In genomic region chr17:6374761-6375312, GRCh38 we compare ENCODE assay signal across 9 cellular contexts.
DNase-seq lines count a peak whose midpoint lies in the region; ATAC-seq and TF ChIP-seq lines count a peak whose summit lies in the region.
"Had no signal": no experiment of that assay in that cellular context is flagged by ENCODE, and none has a peak within 500 bp of the region (broad histone marks: within the 10 kb centered on the region; RNA-seq: fewer than 3 reads in every experiment).

No MANE protein-coding gene starts in this region.

- H3K27ac ChIP-seq in SK-N-SH (ENCODE audit: low read depth in 2 of 2, low read length in 1 of 2) (no peak overlapping the region), ectodermal cell (ENCODE audit: insufficient read depth, low read depth, low read length, poor library complexity, severe bottlenecking) (no peak overlapping the region)
- H3K27ac ChIP-seq: SK-N-MC had no signal

- no peak overlapping the region for H3K9ac ChIP-seq in SK-N-SH

- peak overlapping the region; percentile 50 for H3K4me2 ChIP-seq in SK-N-SH

- no peaks in the 10 kb centered on the region for H3K9me2 ChIP-seq in SK-N-SH

- CTCF ChIA-PET in SK-N-SH (lab: Yijun Ruan, JAX) = no interaction called here

- H3F3A ChIP-seq in SK-N-SH (replicated peaks; ENCODE audit: insufficient read depth) = no peaks in the 10 kb centered on the region

- no peak for TF ChIP-seq EP300 in SK-N-SH (IDR thresholded peaks at IDR 0.05; ENCODE audit: borderline replicate concordance in 1 of 2, low read depth in 1 of 2, low read length in 1 of 2)

- TF ChIP-seq CTCF in SK-N-SH (IDR thresholded peaks at IDR 0.05) = no peak

- no peaks in the 10 kb centered on the region for H3K79me2 ChIP-seq in SK-N-SH (ENCODE audit: insufficient read depth)

- H3K4me3 ChIP-seq in SK-N-SH (ENCODE audit: low read depth in 2 of 2, low read length in 1 of 2) = no peak overlapping the region
- H3K4me3 ChIP-seq in ectodermal cell (ENCODE audit: insufficient read depth, low read depth, low read length) = peak overlapping the region; percentile 20
- H3K4me3 ChIP-seq: SK-N-MC had no signal

- no peaks in the 10 kb centered on the region for H3K4me1 ChIP-seq in SK-N-SH (ENCODE audit: control insufficient read depth in 1 of 2, insufficient read depth in 2 of 2, low read depth in 1 of 2, low read length in 1 of 2)
- peaks cover 22% of the 10 kb centered on the region for H3K4me1 ChIP-seq in ectodermal cell (ENCODE audit: control insufficient read depth, insufficient read depth, low read length)

- no peaks in the 10 kb centered on the region for H3K9me3 ChIP-seq in SK-N-SH
- no peaks in the 10 kb centered on the region for H3K9me3 ChIP-seq in ectodermal cell (ENCODE audit: control insufficient read depth, low read length)

- no peak for ATAC-seq in HG03565 (IDR thresholded peaks at IDR 0.05; ENCODE audit: unreplicated experiment)

- DNase-seq in DMS79 treated with DMSO at 0.1 percent for 48 hours (lab: John Stamatoyannopoulos, UW) (peak; percentile 48), SK-N-SH (no peak), putamen (ENCODE audit: low spot score) (peak; percentile 56), NOMO-1 (lab: John Stamatoyannopoulos, UW; ENCODE audit: unreplicated experiment in 2 of 2) (no peak), NAMALWA (ENCODE audit: low spot score) (no peak), NCI-H128 (lab: John Stamatoyannopoulos, UW; ENCODE audit: unreplicated experiment) (no peak)

- H3K27me3 ChIP-seq in SK-N-SH (ENCODE audit: insufficient read depth) (peaks cover 10% of the 10 kb centered on the region; the same call in 1 of the 2 replicates), ectodermal cell (ENCODE audit: control insufficient read depth, insufficient read depth, low read length, poor library complexity, severe bottlenecking) (no peaks in the 10 kb centered on the region)

- no peak for TF ChIP-seq RAD21 in SK-N-SH (IDR thresholded peaks at IDR 0.05; ENCODE audit: low read length)

- POLR2A ChIA-PET in SK-N-SH (lab: Yijun Ruan, JAX) = no interaction called here

- H2AFZ ChIP-seq in SK-N-SH (ENCODE audit: low read depth) = no peak overlapping the region

- no peaks in the 10 kb centered on the region for H4K20me1 ChIP-seq in SK-N-SH (ENCODE audit: insufficient read depth)

- H3K36me3 ChIP-seq in SK-N-SH (replicated peaks in 1 of 2; ENCODE audit: control insufficient read depth in 1 of 2, insufficient read depth in 2 of 2, low read length in 1 of 2) = no peaks in the 10 kb centered on the region
- no peaks in the 10 kb centered on the region for H3K36me3 ChIP-seq in ectodermal cell (ENCODE audit: control insufficient read depth, insufficient read depth, low read length)

- 1% methylated on average over 11 of the region's 14 CpGs for WGBS in SK-N-SH (ENCODE audit: low lambda C conversion rate)
- WGBS in ectodermal cell, 2 experiments = 17 to 22% methylated on average over 14 of the region's 14 CpGs

TF ChIP-seq in SK-N-SH, 30 proteins besides CTCF, POLR2A, EP300 and RAD21:
- TF ChIP-seq RXRA (IDR thresholded peaks at IDR 0.05; ENCODE audit: borderline replicate concordance, low read depth) (no peak), EZH2phosphoT487 (IDR thresholded peaks at IDR 0.05; ENCODE audit: borderline replicate concordance, low read depth) (no peak), MEF2A (IDR thresholded peaks at IDR 0.05; ENCODE audit: borderline replicate concordance, low read depth) (no peak), GATA2 (CRISPR knock-in tag; IDR thresholded peaks at IDR 0.05) (no peak), MXI1 (IDR thresholded peaks at IDR 0.05; ENCODE audit: low read depth, low read length) (no peak), FOSL2 (IDR thresholded peaks at IDR 0.05; ENCODE audit: borderline replicate concordance, low read depth) (peak; percentile 32; the same call in 1 of the 2 replicates), FOXM1 (IDR thresholded peaks at IDR 0.05; ENCODE audit: low read depth) (no peak), IRF3 (IDR thresholded peaks at IDR 0.05; ENCODE audit: low read depth, low read length) (no peak)
TF ChIP-seq in SK-N-SH: peak in this region for 1.

Comparison
In these comparisons a context has a peak if more than half of its experiments do, and no peak if none do; other contexts are left out.
1. DNase-seq: peak in DMS79 treated with DMSO at 0.1 percent for 48 hours (single experiment) and putamen (single experiment); none in SK-N-SH (single experiment), NOMO-1 (0 of 2), NAMALWA (single experiment) and NCI-H128 (single experiment).